ENCODE assay signal across 23 cellular contexts in genomic region chr16:50604610-50605009, GRCh38.
"Had no signal": no experiment of that assay in that cellular context is flagged by ENCODE, and none has a peak within 500 bp of the region (broad histone marks: within the 10 kb centered on the region; RNA-seq: fewer than 3 reads in every experiment).

No MANE protein-coding gene starts in this region.

- ATAC-seq: activated CD8-positive, alpha-beta T cell treated with anti-CD3 and anti-CD28 coated beads, Interleukin-2, amount 10 ng/mL, durations not matched to agents 7 days and 5 days; esophagus mucosa; gastrocnemius medialis; left cardiac atrium; T-cell had no signal

- H3K27me3 ChIP-seq: gastrocnemius medialis had no signal

- H3K4me1 Mint-ChIP-seq: memory B cell had no signal

- H3K36me3 Mint-ChIP-seq: activated naive CD4-positive, alpha-beta T cell treated with anti-CD3 and anti-CD28 coated beads, Interleukin-2, amount 50 U/mL, for 24 hours; memory B cell; type B pancreatic cell had no signal

- H3K4me3 ChIP-seq: gastrocnemius medialis had no signal

- DNase-seq: activated CD4-positive, alpha-beta T cell treated with anti-CD3 and anti-CD28 coated beads, Interleukin-2, amount 10 ng/mL, durations not matched to agents 7 days and 5 days; activated CD4-positive, CD25-positive, alpha-beta regulatory T cell treated with anti-CD3 and anti-CD28 coated beads, Interleukin-2, amount 50 U/mL, for 72 hours; activated CD8-positive, alpha-beta T cell treated with anti-CD3 and anti-CD28 coated beads, Interleukin-2, amount 10 ng/mL, durations not matched to agents 7 days and 5 days; activated gamma-delta T cell treated with Interleukin-2 at 50 U/mL for 16 hours; aorta; central memory CD4-positive, alpha-beta T cell; effector memory CD4-positive, alpha-beta T cell; gastrocnemius medialis; head of caudate nucleus; islet precursor cell; left cardiac atrium; occipital lobe; stimulated activated CD4-positive, alpha-beta T cell treated with anti-CD3 and anti-CD28 coated beads, Interleukin-4, amount 100 ng/mL, for 24 hours; stimulated activated naive CD4-positive, alpha-beta T cell treated with Interleukin-2 at 50 U/mL for 16 hours; substantia nigra; T-cell; WERI-Rb-1 had no signal

- H3K27me3 Mint-ChIP-seq: activated CD4-positive, alpha-beta T cell treated with anti-CD3 and anti-CD28 coated beads, Interleukin-2, amount 10 ng/mL, durations not matched to agents 7 days and 5 days; activated naive CD4-positive, alpha-beta T cell treated with anti-CD3 and anti-CD28 coated beads, Interleukin-2, amount 50 U/mL, for 24 hours; memory B cell; T-cell; type B pancreatic cell had no signal

- H3K27ac Mint-ChIP-seq: activated CD4-positive, alpha-beta T cell treated with anti-CD3 and anti-CD28 coated beads, Interleukin-2, amount 10 ng/mL, durations not matched to agents 7 days and 5 days; activated CD8-positive, alpha-beta T cell treated with anti-CD3 and anti-CD28 coated beads, Interleukin-2, amount 10 ng/mL, durations not matched to agents 7 days and 5 days; activated T-helper 1 cell treated with anti-CD3 and anti-CD28 coated beads, Interleukin-12 subunit alpha, Interleukin-12 subunit beta, Interleukin-2, Interleukin-4 antibody, amounts not matched to agents 30 ng/mL and 10 ng/mL and 1 ng/mL, durations not matched to agents 14 hours and 24 hours and 36 hours; memory B cell; T-helper 2 cell treated with Interferon-gamma antibody and Interleukin-4, amounts not matched to agents 5 μg/mL and 100 μg/mL, for 36 hours; type B pancreatic cell had no signal

- H3K9me3 Mint-ChIP-seq: activated CD4-positive, alpha-beta T cell treated with anti-CD3 and anti-CD28 coated beads, Interleukin-2, amount 10 ng/mL, durations not matched to agents 7 days and 5 days; activated naive CD4-positive, alpha-beta T cell treated with anti-CD3 and anti-CD28 coated beads, Interleukin-2, amount 50 U/mL, for 24 hours; activated T-helper 1 cell treated with anti-CD3 and anti-CD28 coated beads, Interleukin-12 subunit alpha, Interleukin-12 subunit beta, Interleukin-2, Interleukin-4 antibody, amounts not matched to agents 30 ng/mL and 10 ng/mL and 1 ng/mL, durations not matched to agents 14 hours and 24 hours and 36 hours; memory B cell; T-cell; T-helper 2 cell treated with Interferon-gamma antibody and Interleukin-4, amounts not matched to agents 5 μg/mL and 100 μg/mL, for 36 hours; type B pancreatic cell had no signal

- H3K9me3 ChIP-seq: gastrocnemius medialis had no signal

- H3K36me3 ChIP-seq: gastrocnemius medialis, WERI-Rb-1 had no signal

- H3K4me3 Mint-ChIP-seq: activated CD4-positive, alpha-beta T cell treated with anti-CD3 and anti-CD28 coated beads, Interleukin-2, amount 10 ng/mL, durations not matched to agents 7 days and 5 days; activated CD8-positive, alpha-beta T cell treated with anti-CD3 and anti-CD28 coated beads, Interleukin-2, amount 10 ng/mL, durations not matched to agents 7 days and 5 days; activated naive CD4-positive, alpha-beta T cell treated with anti-CD3 and anti-CD28 coated beads, Interleukin-2, amount 50 U/mL, for 24 hours; activated T-helper 1 cell treated with anti-CD3 and anti-CD28 coated beads, Interleukin-12 subunit alpha, Interleukin-12 subunit beta, Interleukin-2, Interleukin-4 antibody, amounts not matched to agents 30 ng/mL and 10 ng/mL and 1 ng/mL, durations not matched to agents 14 hours and 24 hours and 36 hours; memory B cell; T-cell; T-helper 2 cell treated with Interferon-gamma antibody and Interleukin-4, amounts not matched to agents 5 μg/mL and 100 μg/mL, for 36 hours; type B pancreatic cell had no signal

- H3K27ac ChIP-seq: gastrocnemius medialis, WERI-Rb-1 had no signal
